In the genomic region with DNA sequence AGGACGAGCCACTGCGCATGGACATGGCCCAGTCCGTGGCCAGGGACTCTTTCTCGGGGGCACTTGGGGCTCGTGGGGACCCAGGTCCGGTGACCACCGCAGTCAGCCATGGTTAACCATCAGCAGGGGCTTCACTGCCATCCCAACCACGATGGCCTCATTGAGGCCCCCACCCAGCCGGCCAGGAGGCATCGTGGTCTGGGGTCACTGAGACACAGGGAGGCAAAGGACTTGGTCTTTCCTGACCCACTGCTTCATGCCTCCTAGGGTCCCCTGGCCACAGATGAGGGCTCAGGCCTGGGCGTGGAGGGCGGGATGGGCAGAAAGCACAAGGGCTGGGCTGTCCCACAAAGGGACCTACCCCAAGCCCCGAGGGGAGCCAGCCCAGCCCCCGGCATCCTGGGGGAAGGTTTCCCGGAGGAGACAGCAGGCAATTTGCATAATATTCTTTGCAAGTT, we compare ENCODE assay signal across 4 cellular contexts.
A peak's percentile ranks its signal among the peaks of the same experiment; 100 is the strongest.
TF ChIP-seq lines count a peak whose summit lies in the region.

No MANE protein-coding gene starts in this region.

TF ChIP-seq in SK-N-SH, 30 proteins besides CTCF, POLR2A, EP300 and RAD21 (continues in another document):
- TF ChIP-seq, protein P1, sequence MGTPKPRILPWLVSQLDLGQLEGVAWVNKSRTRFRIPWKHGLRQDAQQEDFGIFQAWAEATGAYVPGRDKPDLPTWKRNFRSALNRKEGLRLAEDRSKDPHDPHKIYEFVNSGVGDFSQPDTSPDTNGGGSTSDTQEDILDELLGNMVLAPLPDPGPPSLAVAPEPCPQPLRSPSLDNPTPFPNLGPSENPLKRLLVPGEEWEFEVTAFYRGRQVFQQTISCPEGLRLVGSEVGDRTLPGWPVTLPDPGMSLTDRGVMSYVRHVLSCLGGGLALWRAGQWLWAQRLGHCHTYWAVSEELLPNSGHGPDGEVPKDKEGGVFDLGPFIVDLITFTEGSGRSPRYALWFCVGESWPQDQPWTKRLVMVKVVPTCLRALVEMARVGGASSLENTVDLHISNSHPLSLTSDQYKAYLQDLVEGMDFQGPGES (IDR thresholded peaks at IDR 0.05; ENCODE audit: low read depth, low read length), result no peak
- no peak for TF ChIP-seq GATA2 (CRISPR knock-in tag; IDR thresholded peaks at IDR 0.05)
- TF ChIP-seq, protein P2, sequence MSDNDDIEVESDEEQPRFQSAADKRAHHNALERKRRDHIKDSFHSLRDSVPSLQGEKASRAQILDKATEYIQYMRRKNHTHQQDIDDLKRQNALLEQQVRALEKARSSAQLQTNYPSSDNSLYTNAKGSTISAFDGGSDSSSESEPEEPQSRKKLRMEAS (IDR thresholded peaks at IDR 0.05; ENCODE audit: low read depth), result no peak
- no peak for TF ChIP-seq NFIC (IDR thresholded peaks at IDR 0.05; ENCODE audit: borderline replicate concordance)
- TF ChIP-seq EZH2phosphoT487 (IDR thresholded peaks at IDR 0.05; ENCODE audit: borderline replicate concordance, low read depth), result no peak
- no peak for TF ChIP-seq TAF1 (IDR thresholded peaks at IDR 0.05; ENCODE audit: borderline replicate concordance, low read depth, low read length)
- no peak for TF ChIP-seq SIN3A (IDR thresholded peaks at IDR 0.05; ENCODE audit: borderline replicate concordance, low read depth, low read length)
- TF ChIP-seq SMC3 (IDR thresholded peaks at IDR 0.05; ENCODE audit: low read depth, low read length), result no peak
- no peak for TF ChIP-seq FOXJ3 (CRISPR knock-in tag; IDR thresholded peaks at IDR 0.05)
- TF ChIP-seq FOSL2 (IDR thresholded peaks at IDR 0.05; ENCODE audit: borderline replicate concordance, low read depth), result no peak
- no peak for TF ChIP-seq JUND (IDR thresholded peaks at IDR 0.05)
- TF ChIP-seq, protein P3, sequence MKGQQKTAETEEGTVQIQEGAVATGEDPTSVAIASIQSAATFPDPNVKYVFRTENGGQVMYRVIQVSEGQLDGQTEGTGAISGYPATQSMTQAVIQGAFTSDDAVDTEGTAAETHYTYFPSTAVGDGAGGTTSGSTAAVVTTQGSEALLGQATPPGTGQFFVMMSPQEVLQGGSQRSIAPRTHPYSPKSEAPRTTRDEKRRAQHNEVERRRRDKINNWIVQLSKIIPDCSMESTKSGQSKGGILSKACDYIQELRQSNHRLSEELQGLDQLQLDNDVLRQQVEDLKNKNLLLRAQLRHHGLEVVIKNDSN (IDR thresholded peaks at IDR 0.05; ENCODE audit: borderline replicate concordance, low read depth), result no peak
- TF ChIP-seq, protein P4, sequence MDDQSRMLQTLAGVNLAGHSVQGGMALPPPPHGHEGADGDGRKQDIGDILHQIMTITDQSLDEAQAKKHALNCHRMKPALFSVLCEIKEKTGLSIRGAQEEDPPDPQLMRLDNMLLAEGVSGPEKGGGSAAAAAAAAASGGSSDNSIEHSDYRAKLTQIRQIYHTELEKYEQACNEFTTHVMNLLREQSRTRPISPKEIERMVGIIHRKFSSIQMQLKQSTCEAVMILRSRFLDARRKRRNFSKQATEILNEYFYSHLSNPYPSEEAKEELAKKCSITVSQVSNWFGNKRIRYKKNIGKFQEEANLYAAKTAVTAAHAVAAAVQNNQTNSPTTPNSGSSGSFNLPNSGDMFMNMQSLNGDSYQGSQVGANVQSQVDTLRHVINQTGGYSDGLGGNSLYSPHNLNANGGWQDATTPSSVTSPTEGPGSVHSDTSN (IDR thresholded peaks at IDR 0.05), result no peak
- no peak for TF ChIP-seq POLR2AphosphoS5 (IDR thresholded peaks at IDR 0.05; ENCODE audit: low read depth, low read length)
- TF ChIP-seq TCF12 (IDR thresholded peaks at IDR 0.05), result no peak

TF ChIP-seq in SK-N-SH treated with all-trans-retinoic acid at 6 μM for 48 hours, 23 proteins besides CTCF, POLR2A, EP300 and RAD21:
- TF ChIP-seq ARNTL (CRISPR knock-in tag; IDR thresholded peaks at IDR 0.05; ENCODE audit: borderline replicate concordance, low read depth) (no peak), ESRRG (CRISPR knock-in tag; IDR thresholded peaks at IDR 0.05) (no peak)

TF ChIP-seq in GM12878, 131 proteins besides CTCF, POLR2A, EP300 and RAD21:
- TF ChIP-seq, protein P2 (IDR thresholded peaks at IDR 0.05; ENCODE audit: low read depth, low read length), result no peak
- TF ChIP-seq WRNIP1 (IDR thresholded peaks at IDR 0.05; ENCODE audit: borderline replicate concordance, low read depth, low read length) (no peak), CHD1 (IDR thresholded peaks at IDR 0.05; ENCODE audit: low read depth, low read length) (no peak), POU2F2 (IDR thresholded peaks at IDR 0.05; ENCODE audit: borderline replicate concordance, low read depth, low read length) (0 out of 3 replicates have a peak, but pooled peaks have one; percentile 27)

TF ChIP-seq in HepG2, 621 proteins besides CTCF, POLR2A, EP300 and RAD21:
- 0 out of 2 replicates have a peak, but pooled peaks have one; percentile 33 for TF ChIP-seq RBFOX2 (IDR thresholded peaks at IDR 0.05; ENCODE audit: low read depth, low read length)
- TF ChIP-seq ZSCAN25 (CRISPR knock-in tag; IDR thresholded peaks at IDR 0.05), result no peak
- peak; percentile 20 for TF ChIP-seq AGO2 (optimal IDR thresholded peaks at IDR 0.05; ENCODE audit: low read depth, low read length)
- TF ChIP-seq ZNF768 (CRISPR knock-in tag; IDR thresholded peaks at IDR 0.05), result no peak
